19 cellular contexts compared by ENCODE assay signal in the genomic region with DNA sequence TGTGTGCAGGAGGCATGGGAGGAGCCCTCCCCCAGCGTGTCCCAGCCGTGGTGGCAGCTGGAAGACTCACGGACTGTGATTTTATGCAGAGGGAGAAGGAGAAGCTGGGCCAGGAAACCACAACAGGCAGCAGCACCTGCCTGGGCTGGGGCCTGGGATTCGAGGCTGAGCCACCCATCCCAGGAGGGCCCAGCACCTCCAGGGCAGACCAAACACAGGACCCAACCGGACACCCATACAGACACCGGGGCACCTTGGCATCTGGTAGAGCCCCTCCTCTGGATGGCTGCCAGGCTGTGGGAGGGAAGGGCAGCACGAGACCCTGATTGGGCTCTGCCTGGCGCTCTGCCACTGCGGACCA. TPM values are rescaled to one million over a fixed set of nuclear protein-coding genes. Genes with fewer than 3 reads are reported as not detected.
"Had no signal": no experiment of that assay in that cellular context is flagged by ENCODE, and none has a peak within 500 bp of the region (broad histone marks: within the 10 kb centered on the region; RNA-seq: fewer than 3 reads in every experiment).

No MANE protein-coding gene starts in this region.

- H3K9me3 ChIP-seq: sigmoid colon, transverse colon had no signal

- H3K27me3 ChIP-seq: brain microvascular endothelial cell, hepatocyte, transverse colon had no signal

- H3K36me3 ChIP-seq: brain microvascular endothelial cell, sigmoid colon, transverse colon had no signal

- DNase-seq: activated CD4-positive, alpha-beta T cell treated with anti-CD3 and anti-CD28 coated beads, Interleukin-2, amount 50 U/mL, for 1 hour; activated CD4-positive, CD25-positive, alpha-beta regulatory T cell; activated T-cell treated with anti-CD3 and anti-CD28 coated beads for 4 hours; amniotic stem cell; brain microvascular endothelial cell; endodermal cell; erythroblast; mesendoderm; sigmoid colon; stimulated activated CD4-positive, alpha-beta T cell treated with anti-CD3 and anti-CD28 coated beads, Interleukin-2, amount 100 ng/mL, for 24 hours; stimulated activated naive B cell treated with anti-CD40 and anti-IgM and Interleukin-4, amounts not matched to agents 10 μg/mL and 1 μg/mL and 100 μg/mL, for 72 hours; transverse colon had no signal

- H3K4me1 ChIP-seq: sigmoid colon, transverse colon had no signal

- H3K4me2 ChIP-seq: hepatocyte had no signal

- ATAC-seq: stimulated activated naive B cell treated with anti-CD40 and anti-IgM and Interleukin-4, amounts not matched to agents 10 μg/mL and 1 μg/mL and 100 μg/mL, for 72 hours had no signal

- H2AFZ ChIP-seq: hepatocyte had no signal

- H3K27ac ChIP-seq: brain microvascular endothelial cell, hepatocyte, sigmoid colon, transverse colon had no signal

- H3K4me3 ChIP-seq: hepatocyte, sigmoid colon, transverse colon had no signal

- H3K79me2 ChIP-seq: hepatocyte had no signal

RNA-seq across cellular contexts. Expression of a gene that starts 41.7 kb away (rescaled TPM):
- total RNA-seq: activated CD8-positive, alpha-beta memory T cell treated with anti-CD3 and anti-CD28 coated beads for 36 hours; activated T-helper 2 cell treated with anti-CD3 and anti-CD28 coated beads, Interferon-gamma antibody, Interleukin-2, Interleukin-4, amounts not matched to agents 10 μg/mL and 5 μg/mL and 100 μg/mL, durations not matched to agents 14 hours and 24 hours and 36 hours; hepatocyte; kidney epithelial cell; osteocyte; pulmonary artery endothelial cell; subcutaneous adipose tissue had no signal
